Comparison of ENCODE assay signal across 25 cellular contexts in the genomic region with DNA sequence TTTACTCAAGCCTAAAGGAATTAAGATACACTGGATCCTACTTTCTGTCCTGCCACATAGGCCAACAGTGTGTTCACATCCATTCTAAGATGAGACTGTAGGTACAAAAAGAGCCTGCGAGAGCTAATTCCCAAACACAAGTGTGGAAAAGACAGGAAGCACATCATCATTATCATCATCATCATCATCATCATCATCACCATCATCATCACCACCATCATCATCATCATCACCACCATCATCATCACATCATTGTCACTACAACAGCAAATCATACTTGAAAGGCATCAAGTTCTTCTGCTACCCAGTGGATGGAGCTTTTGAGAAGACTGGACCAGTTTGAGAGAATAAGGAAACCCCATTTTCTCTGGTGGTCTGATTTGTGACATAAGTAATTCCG.
"Had no signal": no experiment of that assay in that cellular context is flagged by ENCODE, and none has a peak within 500 bp of the region (broad histone marks: within the 10 kb centered on the region; RNA-seq: fewer than 3 reads in every experiment).

No MANE protein-coding gene starts in this region.

- H3K36me3 ChIP-seq: brain microvascular endothelial cell had no signal

- H3K27me3 ChIP-seq: brain microvascular endothelial cell had no signal

- H3K27ac ChIP-seq: brain microvascular endothelial cell, coronary artery, dorsolateral prefrontal cortex had no signal

- DNase-seq: activated CD4-positive, alpha-beta memory T cell treated with anti-CD3 and anti-CD28 coated beads for 36 hours; activated CD4-positive, alpha-beta T cell treated with anti-CD3 and anti-CD28 coated beads for 36 hours; activated CD4-positive, alpha-beta T cell treated with anti-CD3 and anti-CD28 coated beads, Interleukin-2, amount 10 ng/mL, durations not matched to agents 24 days and 14 days; activated CD4-positive, CD25-positive, alpha-beta regulatory T cell; activated CD4-positive, CD25-positive, alpha-beta regulatory T cell treated with anti-CD3 and anti-CD28 coated beads, Interleukin-2, amount 50 U/mL, for 72 hours; activated CD8-positive, alpha-beta memory T cell treated with anti-CD3 and anti-CD28 coated beads, Interleukin-2, amount 10 ng/mL, durations not matched to agents 7 days and 5 days; activated CD8-positive, alpha-beta memory T cell treated with anti-CD3 and anti-CD28 coated beads, Interleukin-2, amount 50 U/mL, for 4 hours; activated CD8-positive, alpha-beta T cell treated with anti-CD3 and anti-CD28 coated beads, Interleukin-2, amount 10 ng/mL, durations not matched to agents 7 days and 5 days; activated gamma-delta T cell treated with Interleukin-2 at 50 U/mL for 16 hours; activated naive CD4-positive, alpha-beta T cell treated with anti-CD3 and anti-CD28 coated beads, Interleukin-2, amount 50 U/mL, for 16 hours; activated naive CD4-positive, alpha-beta T cell treated with Interleukin-2 at 50 U/mL for 16 hours; activated T-cell treated with anti-CD3 and anti-CD28 coated beads, Interleukin-2, amount 50 U/mL, for 1 hour; activated T-cell treated with anti-CD3 and anti-CD28 coated beads, Interleukin-2, amount 50 U/mL, for 48 hours; amniotic stem cell; anterior cingulate cortex; brain microvascular endothelial cell; dorsolateral prefrontal cortex; effector memory CD4-positive, alpha-beta T cell; endodermal cell; foreskin fibroblast; head of caudate nucleus; T-helper 2 cell had no signal

- H3K4me3 ChIP-seq: coronary artery, dorsolateral prefrontal cortex had no signal

- FAIRE-seq: astrocyte, frontal cortex had no signal
